ENCODE assay signal across 8 cellular contexts in the genomic region with DNA sequence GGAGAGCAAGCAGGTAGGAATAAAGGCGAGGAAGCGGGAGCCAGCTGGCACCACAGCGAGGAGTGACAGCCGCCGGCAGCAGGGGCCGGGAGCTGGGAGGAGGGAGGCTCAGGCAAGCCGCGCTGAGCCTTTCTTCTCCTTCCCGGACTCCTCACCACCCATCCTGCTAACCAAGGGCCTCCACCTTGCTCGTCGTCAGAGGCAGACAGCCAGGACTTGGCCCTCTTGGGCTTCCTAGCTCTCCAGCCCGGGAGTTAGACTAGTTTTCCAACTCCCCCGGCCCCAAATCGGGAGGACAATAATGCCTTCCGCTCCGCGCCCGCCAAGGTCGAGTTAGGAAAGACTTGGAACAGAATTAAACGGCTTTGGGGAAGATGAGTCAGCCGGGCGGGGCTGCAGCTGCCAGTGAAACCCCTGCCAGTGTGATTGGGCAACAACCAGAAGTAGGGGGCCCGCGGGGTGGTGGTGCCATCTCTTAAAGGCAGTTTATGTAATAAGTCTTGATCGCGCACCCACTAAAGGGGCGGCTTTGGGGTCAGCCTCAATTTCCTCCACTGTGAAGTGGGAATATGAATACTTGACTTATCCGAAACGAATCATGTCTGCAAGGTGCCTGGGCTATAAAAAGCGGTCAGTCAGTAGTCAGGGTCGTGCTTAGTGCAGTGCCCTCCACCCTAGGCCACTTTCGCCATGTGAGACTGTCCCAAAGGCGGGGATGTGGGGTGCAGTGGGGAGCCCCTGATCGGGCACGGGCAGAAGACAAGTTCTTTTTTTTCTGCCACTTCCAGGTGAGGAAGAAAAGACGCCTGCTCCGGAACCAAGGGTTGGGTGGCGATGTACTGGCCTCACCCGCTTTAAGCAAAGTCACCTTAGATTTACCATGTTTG. TPM values are rescaled to one million over a fixed set of nuclear protein-coding genes. Genes with fewer than 3 reads are reported as not detected.
DNase-seq lines count a peak whose midpoint lies in the region; ATAC-seq, FAIRE-seq and TF ChIP-seq lines count a peak whose summit lies in the region.

No MANE protein-coding gene starts in this region.

- H4K5ac ChIP-seq in H9 (ENCODE audit: insufficient read length, low read depth, low read length) = no peak overlapping the region

- DNase-seq in H9 = peak; percentile 36
- DNase-seq in Panc1 (ENCODE audit: low read depth, low spot score) = no peak
- peak; percentile 91 for DNase-seq in MCF 10A (ENCODE audit: unreplicated experiment)
- peak; percentile 5 for DNase-seq in inferior parietal cortex (ENCODE audit: extremely low spot score)
- DNase-seq in small intestine = peak; percentile 67
- DNase-seq in germinal center (ENCODE audit: low spot score) = no peak

- in situ Hi-C loops in Panc1 (cut with HindIII; ENCODE audit: low pct_unique_long_range_greater_than_20kb, low sequenced_read_pairs) = no loop called here

- no peak overlapping the region for H2BK12ac ChIP-seq in H9 (ENCODE audit: insufficient read length, low read depth, low read length)

- H3K4me3 Mint-ChIP-seq in H9 (peak overlapping the region; percentile 73 to 75), MCF 10A (ENCODE audit: unreplicated experiment) (peak overlapping the region; percentile 61)

- H3K9me3 Mint-ChIP-seq in H9 (peaks cover 61 to 73% of the 10 kb centered on the region in 2 experiments), MCF 10A (ENCODE audit: unreplicated experiment) (no peaks in the 10 kb centered on the region)

- H3K79me2 ChIP-seq in ACC112 (ENCODE audit: control insufficient read depth, insufficient read depth, low read length, unreplicated experiment) (no peaks in the 10 kb centered on the region), H9 (ENCODE audit: insufficient read depth, low read length) (no peaks in the 10 kb centered on the region)

- H2AFZ ChIP-seq in ACC112 (ENCODE audit: low read length, unreplicated experiment) = peak overlapping the region; percentile 4
- H2AFZ ChIP-seq in H9 (ENCODE audit: low read length) = no peak overlapping the region

- H3K27me3 Mint-ChIP-seq in H9 (ENCODE audit: low read depth) = peaks cover 12% of the 10 kb centered on the region
- peaks cover 26% of the 10 kb centered on the region for H3K27me3 Mint-ChIP-seq in MCF 10A (ENCODE audit: insufficient read depth, unreplicated experiment)

- no peaks in the 10 kb centered on the region for H4K20me1 ChIP-seq in H9 (ENCODE audit: control insufficient read depth, insufficient read depth, insufficient read length)

- no CpG with 5 or more reads among the region's 39 CpGs for whole genome bisulfite sequencing in H9 (ENCODE audit: extremely low coverage, insufficient read length, low lambda C conversion rate)
- WGBS in small intestine, 3 donors = 10 to 23% (median 11%) methylated on average over 21 to 39 of the region's 39 CpGs

- intact Hi-C loops in Panc1 (cut with micrococcal nuclease; ENCODE audit: unreplicated experiment) (no loop called here), MCF 10A (cut with micrococcal nuclease) (no loop called here)

- TF ChIP-seq CTCF in H9 (conservative IDR thresholded peaks at IDR 0.05) = no peak
- no peak for TF ChIP-seq CTCF in Panc1 (IDR thresholded peaks at IDR 0.05)
- TF ChIP-seq CTCF in MCF 10A (IDR thresholded peaks at IDR 0.05; ENCODE audit: unreplicated experiment) = no peak

- no peak overlapping the region for H3K18ac ChIP-seq in H9 (ENCODE audit: insufficient read length, low read depth, low read length)

- H3K27ac Mint-ChIP-seq in H9 (peak overlapping the region in 1 of 3 experiments; percentile 59; a peak in 1 of 7 replicates), MCF 10A (ENCODE audit: low read depth, unreplicated experiment) (peak overlapping the region; percentile 21)

- CTCF ChIA-PET in Panc1 (lab: Charles Lee) = no interaction called here
- CTCF ChIA-PET in MCF 10A (lab: Yijun Ruan, JAX) = interaction anchor here (0.6 to 1.8 kb wide), 4 partner anchors 25 to 369 kb away, joined by 3 to 8 read pairs (median 4); no protein-coding TSS in a partner anchor

- no peak overlapping the region for H3K9ac ChIP-seq in H9 (ENCODE audit: extremely low read depth, insufficient read length, low read length)

- H3K36me3 ChIP-seq in ACC112 (ENCODE audit: insufficient read depth, low read length) (no peaks in the 10 kb centered on the region), Panc1 (ENCODE audit: control insufficient read depth, insufficient read depth, low read length) (no peaks in the 10 kb centered on the region), small intestine (ENCODE audit: control insufficient read depth in 2 of 2, insufficient read depth in 2 of 2, low read length in 2 of 2) (no peaks in the 10 kb centered on the region)

- H3K23me2 ChIP-seq in H9 (ENCODE audit: insufficient read length, low read depth, low read length, poor library complexity, severe bottlenecking) = no peaks in the 10 kb centered on the region

- ATAC-seq in Panc1 (peak; percentile 15), GM19452 (IDR thresholded peaks at IDR 0.05; ENCODE audit: unreplicated experiment) (no peak)

- no peak overlapping the region for H2BK5ac ChIP-seq in H9 (ENCODE audit: insufficient read length, low read length)

- no TSS peak for BruUV-seq in Panc1 (replicated peaks; lab: Mats Ljungman, UMichigan)
- no TSS peak for BruUV-seq in MCF 10A (replicated peaks; lab: Mats Ljungman, UMichigan)

- H3K27ac ChIP-seq in ACC112 (ENCODE audit: low read depth, low read length) (peak overlapping the region; percentile 60), H9 (ENCODE audit: insufficient read length, low read depth, low read length) (no peak overlapping the region), Panc1 (ENCODE audit: low read length) (peak overlapping the region; percentile 86), small intestine (ENCODE audit: low read depth in 1 of 2, low read length in 1 of 2) (peak overlapping the region; percentile 65 to 91)

- H4K91ac ChIP-seq in H9 (ENCODE audit: insufficient read length, low read depth, low read length) = no peak overlapping the region

- no peak overlapping the region for H3K4ac ChIP-seq in H9 (ENCODE audit: low read depth, low read length)

- H2BK20ac ChIP-seq in H9 (ENCODE audit: low read depth, low read length, poor library complexity, severe bottlenecking) = no peak overlapping the region

- peak overlapping the region; percentile 74 for H3K4me3 ChIP-seq in ACC112 (ENCODE audit: low read depth, low read length)
- H3K4me3 ChIP-seq in Panc1 (ENCODE audit: low read depth in 2 of 2, low read length in 2 of 2) = peak overlapping the region; percentile 51 to 63
- peak overlapping the region in 1 of 2 donors; percentile 39 for H3K4me3 ChIP-seq in small intestine (ENCODE audit: low read depth in 1 of 2, low read length in 2 of 2)

- H2BK120ac ChIP-seq in H9 (ENCODE audit: low read depth, low read length, poor library complexity, severe bottlenecking) = no peak overlapping the region

- H3K27me3 ChIP-seq in ACC112 (ENCODE audit: insufficient read depth, low read length) (no peaks in the 10 kb centered on the region), H9 (ENCODE audit: insufficient read depth, low read length) (no peaks in the 10 kb centered on the region), Panc1 (ENCODE audit: control insufficient read depth, insufficient read depth, low read length) (no peaks in the 10 kb centered on the region), small intestine (ENCODE audit: control insufficient read depth in 2 of 2, insufficient read depth in 2 of 2, low read length in 2 of 2) (no peaks in the 10 kb centered on the region)

- no peak overlapping the region for H4K8ac ChIP-seq in H9 (replicated peaks; ENCODE audit: insufficient read length, low read depth, low read length)

- H3K23ac ChIP-seq in H9 (ENCODE audit: insufficient read length, low read depth, low read length) = no peak overlapping the region

- no peak overlapping the region for H3K56ac ChIP-seq in H9 (ENCODE audit: insufficient read length, low read depth, low read length)

- peaks cover 40% of the 10 kb centered on the region for H3K9me3 ChIP-seq in H9 (ENCODE audit: control insufficient read depth, low read depth, low read length)
- no peaks in the 10 kb centered on the region for H3K9me3 ChIP-seq in Panc1 (ENCODE audit: control insufficient read depth, insufficient read depth, low read depth, low read length)
- H3K9me3 ChIP-seq in small intestine (ENCODE audit: control insufficient read depth, low read depth) = no peaks in the 10 kb centered on the region

- H3K4me1 Mint-ChIP-seq in H9 (peaks cover 0 to 4% of the 10 kb centered on the region in 2 experiments; a peak in 2 of 4 replicates), MCF 10A (ENCODE audit: insufficient read depth, unreplicated experiment) (peaks cover 14% of the 10 kb centered on the region)

- H2BK15ac ChIP-seq in H9 (ENCODE audit: low read depth, low read length) = no peak overlapping the region

- H2AK5ac ChIP-seq in H9 (ENCODE audit: insufficient read length, low read length) = no peak overlapping the region

- POLR2A ChIA-PET in Panc1 (lab: Charles Lee) (interaction anchor here (1.6 kb wide), 1 partner anchor 18 kb away, joined by 4 read pairs; a partner anchor contains a TSS), MCF 10A (lab: Yijun Ruan, JAX) (interaction anchor here (0.6 to 3.4 kb wide), 9 partner anchors 19 to 246 kb away, joined by 3 to 15 read pairs (median 4); a partner anchor contains a TSS)

- peak overlapping the region; percentile 46 for H3K4me2 ChIP-seq in H9 (ENCODE audit: insufficient read depth, insufficient read length, low read length)

- no peak overlapping the region for H3K14ac ChIP-seq in H9 (ENCODE audit: insufficient read depth, low read length)

- H3K4me1 ChIP-seq in ACC112 (ENCODE audit: control insufficient read depth, insufficient read depth, low read length, unreplicated experiment) (peaks cover 6% of the 10 kb centered on the region), H9 (ENCODE audit: insufficient read depth, low read length) (no peaks in the 10 kb centered on the region), Panc1 (ENCODE audit: control insufficient read depth, insufficient read depth, low read length) (peaks cover 7% of the 10 kb centered on the region), small intestine (ENCODE audit: control insufficient read depth in 2 of 2, insufficient read depth in 1 of 2, low read depth in 1 of 2, low read length in 1 of 2) (no peaks in the 10 kb centered on the region)

- no peaks in the 10 kb centered on the region for H3K79me1 ChIP-seq in H9 (ENCODE audit: insufficient read depth, low read depth, low read length, poor library complexity, severe bottlenecking)

- FAIRE-seq in small intestine (lab: Jason Lieb, UNC) = no peak

- H3K36me3 Mint-ChIP-seq in H9 (ENCODE audit: insufficient read depth in 1 of 3, low read depth in 3 of 3) (no peaks in the 10 kb centered on the region; a peak in 2 of 7 replicates), MCF 10A (ENCODE audit: insufficient read depth, unreplicated experiment) (no peaks in the 10 kb centered on the region)

- no peak overlapping the region for H3T11ph ChIP-seq in H9 (ENCODE audit: low read length)

RNA-seq across cellular contexts. Expression of a gene that starts 6.7 kb away (rescaled TPM):
- 112 and 119 TPM in 2 replicates for total RNA-seq in H9 (2021)
- 216 TPM for total RNA-seq in Panc1 (2021; ENCODE audit: unreplicated experiment)
- 315 TPM for polyA plus RNA-seq in Panc1 (2012; ENCODE audit: insufficient read length)
- 113 and 115 TPM in 2 replicates for total RNA-seq in MCF 10A (2022)
- polyA plus RNA-seq in small intestine = 100 to 1,000 TPM in 1 of 3 donors, 10 to 100 TPM in 2; 73.8 to 102 (median 83.6) TPM

RNA-seq across cellular contexts. Expression of a gene that starts 18.2 kb away (rescaled TPM):
- total RNA-seq in H9 (2021) (1.0 and 1.2 TPM in 2 replicates), Panc1 (2021; ENCODE audit: unreplicated experiment) (1.1 TPM), MCF 10A (2022) (0.82 and 1.0 TPM in 2 replicates)
- polyA plus RNA-seq in Panc1 (2012; ENCODE audit: insufficient read length) = 1.5 TPM
- 1 to 10 TPM in 1 of 3 donors, under 1 TPM in 1, not detected in 1; 0.75 to 2.0 TPM for polyA plus RNA-seq in small intestine

RNA-seq across cellular contexts. Expression of a gene that starts 18.4 kb away (rescaled TPM):
- total RNA-seq in H9 (2021) (100 and 104 TPM in 2 replicates), Panc1 (2021; ENCODE audit: unreplicated experiment) (111 TPM), MCF 10A (2022) (89.6 and 94.7 TPM in 2 replicates)
- polyA plus RNA-seq in Panc1 (2012; ENCODE audit: insufficient read length) = 81.2 TPM
- polyA plus RNA-seq in small intestine = 10 to 100 TPM in 1 of 3 donors, 1 to 10 TPM in 2; 7.0 to 17.8 (median 7.2) TPM

Comparison
In these comparisons a context has a peak if more than half of its experiments do, and no peak if none do; other contexts are left out.
1. DNase-seq: peak in H9 (single experiment), MCF 10A (single experiment), inferior parietal cortex (single experiment) and small intestine (single experiment); none in Panc1 (single experiment) and germinal center (single experiment).